In the genomic region with DNA sequence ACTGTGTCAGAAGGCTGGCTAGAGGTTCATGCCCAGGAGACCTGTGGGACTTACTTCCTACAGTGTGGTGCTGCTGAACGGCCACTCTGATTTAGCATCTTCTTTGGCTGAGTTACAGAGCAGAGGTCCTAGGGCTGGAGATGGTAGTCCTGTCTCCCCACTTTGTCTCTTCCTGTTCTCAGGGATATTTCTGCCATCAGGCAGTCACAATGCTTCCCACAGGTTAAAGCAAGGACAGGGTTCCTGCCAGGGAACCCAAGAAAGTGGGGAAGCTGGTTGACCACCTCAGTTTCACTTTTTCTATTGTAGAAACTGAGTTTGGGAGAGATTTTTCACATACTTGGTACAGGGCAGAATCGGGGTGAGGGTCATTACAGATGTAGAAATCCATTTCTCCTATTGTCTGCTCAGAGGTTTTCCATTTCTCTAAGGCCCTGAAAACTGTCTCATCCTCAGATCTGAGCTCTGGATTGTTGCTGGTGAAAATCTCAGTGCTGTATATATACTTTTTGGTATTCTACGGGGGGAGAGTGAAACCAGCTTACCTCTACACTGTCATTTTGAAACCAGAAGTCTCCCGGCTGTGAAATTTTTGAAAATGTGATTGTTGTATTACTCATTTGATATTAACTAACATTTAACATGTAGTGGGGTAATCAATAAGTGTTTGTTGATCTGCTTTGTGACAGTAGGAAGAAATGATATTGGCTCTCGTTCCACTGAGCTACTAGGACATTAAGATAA, we compare ENCODE assay signal across 15 cellular contexts. TPM values are rescaled to one million over a fixed set of nuclear protein-coding genes. Genes with fewer than 3 reads are reported as not detected.
DNase-seq lines count a peak whose midpoint lies in the region; ATAC-seq and TF ChIP-seq lines count a peak whose summit lies in the region.
"Had no signal": no experiment of that assay in that cellular context is flagged by ENCODE, and none has a peak within 500 bp of the region (broad histone marks: within the 10 kb centered on the region; RNA-seq: fewer than 3 reads in every experiment).

No MANE protein-coding gene starts in this region.

- POLR2A ChIA-PET in CD4-positive, alpha-beta T cell (lab: Charles Lee): no interaction called here

- no peak overlapping the region for H3K27ac ChIP-seq in osteoblast (ENCODE audit: low read depth, low read length)
- no peak overlapping the region for H3K27ac ChIP-seq in CD4-positive, alpha-beta T cell (ENCODE audit: low read depth, low read length)
- H3K27ac ChIP-seq: HL-60 had no signal

- intact Hi-C loops in CD4-positive, alpha-beta T cell (cut with DNase I, micrococcal nuclease): loop anchor here in 1 of 2 experiments (10.0 kb wide), 1 partner anchor 322 kb away; a partner anchor contains a TSS

- no peaks in the 10 kb centered on the region for H3K36me3 ChIP-seq in osteoblast (ENCODE audit: insufficient read depth, low read length)

- H3K4me3 ChIP-seq in GM08714 (ENCODE audit: low read length) (peak overlapping the region; percentile 26; the same call in 1 of the 2 replicates), osteoblast (ENCODE audit: insufficient read depth, low read length) (no peak overlapping the region)

- TF ChIP-seq CTCF in osteoblast (IDR thresholded peaks at IDR 0.05; ENCODE audit: extremely low read depth, low read depth, low read length): no peak
- no peak for TF ChIP-seq CTCF in CD4-positive, alpha-beta T cell (IDR thresholded peaks at IDR 0.05)

- H3K36me3 Mint-ChIP-seq in CD4-positive, alpha-beta T cell (ENCODE audit: low read depth): no peaks in the 10 kb centered on the region

- H3K27me3 Mint-ChIP-seq in CD4-positive, alpha-beta T cell: peaks cover under 1% of the 10 kb centered on the region

- ATAC-seq in GM18873 (IDR thresholded peaks at IDR 0.05; ENCODE audit: low FRiP score, unreplicated experiment) (peak; percentile 80), GM21723 (IDR thresholded peaks at IDR 0.05; ENCODE audit: unreplicated experiment) (peak; percentile 88), HG03139 (IDR thresholded peaks at IDR 0.05; ENCODE audit: unreplicated experiment) (peak; percentile 81)
- no peak for ATAC-seq in CD4-positive, alpha-beta T cell (ENCODE audit: poor library complexity)

- no peaks in the 10 kb centered on the region for H3K27me3 ChIP-seq in osteoblast (ENCODE audit: insufficient read depth, low read length)
- H3K27me3 ChIP-seq in CD4-positive, alpha-beta T cell (ENCODE audit: control insufficient read depth, insufficient read depth, low read length): peaks cover 3% of the 10 kb centered on the region

- no peaks in the 10 kb centered on the region for H4K20me1 ChIP-seq in osteoblast (ENCODE audit: insufficient read depth, low read length)

- no peaks in the 10 kb centered on the region for H3K9me3 ChIP-seq in osteoblast (ENCODE audit: low read depth, low read length)
- H3K9me3 ChIP-seq in CD4-positive, alpha-beta T cell (ENCODE audit: control insufficient read depth, low read length): no peaks in the 10 kb centered on the region

- no peak overlapping the region for H3K27ac Mint-ChIP-seq in CD4-positive, alpha-beta T cell
- H3K27ac Mint-ChIP-seq: endodermal cell had no signal

- no peaks in the 10 kb centered on the region for H3K9me3 Mint-ChIP-seq in CD4-positive, alpha-beta T cell

- H3K4me1 ChIP-seq in osteoblast (ENCODE audit: insufficient read depth, low read length): no peaks in the 10 kb centered on the region

- DNase-seq in SW 1271 (lab: John Stamatoyannopoulos, UW): no peak
- DNase-seq in osteoblast (ENCODE audit: insufficient read length, low spot score, missing footprints): no peak
- DNase-seq in CD4-positive, alpha-beta T cell: no peak
- no peak for DNase-seq in activated CD4-positive, alpha-beta T cell treated with anti-CD3 and anti-CD28 coated beads for 48 hours
- DNase-seq: anterior cingulate cortex, endodermal cell, mesendoderm, NCI-H748 treated with DMSO at 0.1 percent for 48 hours, trophoblast cell had no signal

- H3K79me2 ChIP-seq in osteoblast (ENCODE audit: insufficient read depth, low read length): no peaks in the 10 kb centered on the region

- CTCF ChIA-PET in CD4-positive, alpha-beta T cell (lab: Charles Lee): interaction anchor here (1.0 kb wide), 1 partner anchor 399 kb away, joined by 3 read pairs; no protein-coding TSS in a partner anchor

- no peak overlapping the region for H3K4me3 Mint-ChIP-seq in CD4-positive, alpha-beta T cell
- H3K4me3 Mint-ChIP-seq: endodermal cell had no signal

- H3K4me2 ChIP-seq in osteoblast (ENCODE audit: insufficient read depth, low read length): no peak overlapping the region

- no peak overlapping the region for H2AFZ ChIP-seq in osteoblast (ENCODE audit: low read length)

- peaks cover 1% of the 10 kb centered on the region for H3K4me1 Mint-ChIP-seq in CD4-positive, alpha-beta T cell (ENCODE audit: low read depth)

RNA-seq across cellular contexts. Expression of a gene that starts 37.0 kb away (rescaled TPM):
- total RNA-seq in osteoblast: not detected in 2 replicates
- not detected for total RNA-seq in CD4-positive, alpha-beta T cell
- total RNA-seq: endodermal cell, renal cortical epithelial cell had no signal
